13 cellular contexts compared by ENCODE assay signal in genomic region chr19:40864739-40865496, GRCh38. TPM values are rescaled to one million over a fixed set of nuclear protein-coding genes. Genes with fewer than 3 reads are reported as not detected.
"Had no signal": no experiment of that assay in that cellular context is flagged by ENCODE, and none has a peak within 500 bp of the region (broad histone marks: within the 10 kb centered on the region; RNA-seq: fewer than 3 reads in every experiment).

No MANE protein-coding gene starts in this region.

RNA-seq across cellular contexts. Expression of gene CYP2A6, which starts 14.7 kb away (rescaled TPM):
- total RNA-seq: aorta, body of pancreas, dermis microvascular lymphatic vessel endothelial cell, epithelial cell of proximal tubule, foreskin keratinocyte, kidney epithelial cell, osteocyte, posterior vena cava, renal cortical epithelial cell, thoracic aorta had no signal
- polyA plus RNA-seq: foreskin keratinocyte, heart left ventricle had no signal

RNA-seq across cellular contexts. Expression of gene CYP2A7, which starts 17.1 kb away (rescaled TPM):
- total RNA-seq: aorta, body of pancreas, dermis microvascular lymphatic vessel endothelial cell, epithelial cell of proximal tubule, foreskin keratinocyte, heart left ventricle, kidney epithelial cell, osteocyte, posterior vena cava, renal cortical epithelial cell, subcutaneous adipose tissue, thoracic aorta had no signal
- polyA plus RNA-seq: adipose tissue, aorta, foreskin keratinocyte, heart left ventricle had no signal
